ENCODE assay signal across 15 cellular contexts in the genomic region with DNA sequence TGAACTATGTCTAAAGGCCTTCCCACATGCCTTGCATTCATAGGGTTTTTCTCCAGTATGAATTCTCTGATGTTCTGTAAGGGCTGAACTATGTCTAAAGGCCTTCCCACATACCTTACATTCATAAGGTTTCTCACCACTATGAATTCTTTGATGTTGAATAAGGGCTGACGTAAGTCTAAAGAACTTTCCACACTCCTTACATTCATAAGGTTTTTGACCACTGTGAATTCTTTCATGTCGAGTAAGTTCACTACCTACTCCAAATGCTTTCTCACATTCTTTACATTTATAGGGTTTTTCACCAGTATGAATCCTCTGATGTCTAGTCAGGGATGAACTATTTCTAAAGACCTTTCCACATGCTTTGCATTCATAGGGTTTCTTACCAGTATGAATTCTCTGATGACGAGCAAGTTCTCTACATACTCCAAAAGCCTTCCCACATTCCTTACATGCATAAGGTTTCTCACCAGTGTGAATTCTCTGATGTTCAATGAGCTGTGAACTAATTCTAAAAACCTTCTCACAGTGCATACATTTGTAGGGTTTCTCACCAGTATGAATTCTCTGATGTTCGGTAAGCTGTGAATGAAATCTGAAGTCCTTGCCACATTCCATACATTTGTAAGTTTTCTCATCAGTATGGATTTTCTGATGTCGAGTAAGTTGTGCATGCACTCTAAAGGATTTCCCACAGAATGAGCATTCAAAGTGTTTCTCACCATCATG. TPM values are rescaled to one million over a fixed set of nuclear protein-coding genes. Genes with fewer than 3 reads are reported as not detected.
DNase-seq lines count a peak whose midpoint lies in the region; ATAC-seq and TF ChIP-seq lines count a peak whose summit lies in the region.
"Had no signal": no experiment of that assay in that cellular context is flagged by ENCODE, and none has a peak within 500 bp of the region (broad histone marks: within the 10 kb centered on the region; RNA-seq: fewer than 3 reads in every experiment).

No MANE protein-coding gene starts in this region.

- H3K4me2 ChIP-seq in smooth muscle cell: no peak overlapping the region

- no peaks in the 10 kb centered on the region for H3K79me2 ChIP-seq in smooth muscle cell (ENCODE audit: low read depth)

- no peaks in the 10 kb centered on the region for H3K4me1 Mint-ChIP-seq in MCF 10A (ENCODE audit: insufficient read depth, unreplicated experiment)
- no peaks in the 10 kb centered on the region for H3K4me1 Mint-ChIP-seq in endothelial cell (ENCODE audit: unreplicated experiment)
- H3K4me1 Mint-ChIP-seq: nephron had no signal

- H3K4me1 ChIP-seq in breast epithelium (no peaks in the 10 kb centered on the region), Panc1 (ENCODE audit: control insufficient read depth, insufficient read depth, low read length) (no peaks in the 10 kb centered on the region), smooth muscle cell (ENCODE audit: low read depth) (no peaks in the 10 kb centered on the region)
- H3K4me1 ChIP-seq: uterus had no signal

- H3K27me3 Mint-ChIP-seq in MCF 10A (ENCODE audit: insufficient read depth, unreplicated experiment) (no peaks in the 10 kb centered on the region), endothelial cell (ENCODE audit: unreplicated experiment) (peaks cover 3% of the 10 kb centered on the region)
- H3K27me3 Mint-ChIP-seq: activated CD4-positive, alpha-beta memory T cell treated with anti-CD3 and anti-CD28 coated beads for 36 hours; effector memory CD8-positive, alpha-beta T cell had no signal

- no peaks in the 10 kb centered on the region for H4K20me1 ChIP-seq in smooth muscle cell (ENCODE audit: low read depth)

- no peak for ATAC-seq in Panc1
- ATAC-seq in left colon: no peak
- ATAC-seq in GM18519 (IDR thresholded peaks at IDR 0.05; ENCODE audit: low FRiP score, unreplicated experiment): no peak
- ATAC-seq: effector memory CD8-positive, alpha-beta T cell had no signal

- CTCF ChIA-PET in MCF 10A (lab: Yijun Ruan, JAX): interaction anchor here (0.6 to 0.9 kb wide), 2 partner anchors 23 to 43 kb away, joined by 3 read pairs; no protein-coding TSS in a partner anchor
- CTCF ChIA-PET in Panc1 (lab: Charles Lee): no interaction called here

- no peak overlapping the region for H3K4me3 ChIP-seq in breast epithelium
- H3K4me3 ChIP-seq in Panc1 (ENCODE audit: low read depth in 2 of 2, low read length in 2 of 2): no peak overlapping the region
- H3K4me3 ChIP-seq in smooth muscle cell: peak overlapping the region; percentile 5
- H3K4me3 ChIP-seq: uterus had no signal

- H3K36me3 Mint-ChIP-seq in MCF 10A (ENCODE audit: insufficient read depth, unreplicated experiment): peaks cover 88% of the 10 kb centered on the region
- H3K36me3 Mint-ChIP-seq in endothelial cell (ENCODE audit: low read depth, unreplicated experiment): peaks cover 94% of the 10 kb centered on the region

- peaks cover 15% of the 10 kb centered on the region for H3F3A ChIP-seq in smooth muscle cell (ENCODE audit: low read depth)

- BruUV-seq in MCF 10A (replicated peaks; lab: Mats Ljungman, UMichigan) (no TSS peak), Panc1 (replicated peaks; lab: Mats Ljungman, UMichigan) (TSS peak; percentile 19)

- in situ Hi-C loops in Panc1 (cut with HindIII; ENCODE audit: low pct_unique_long_range_greater_than_20kb, low sequenced_read_pairs): no loop called here

- H3K9me3 Mint-ChIP-seq in MCF 10A (ENCODE audit: unreplicated experiment) (peaks cover 46% of the 10 kb centered on the region), endothelial cell (ENCODE audit: unreplicated experiment) (peaks cover 71% of the 10 kb centered on the region)

- no peak for TF ChIP-seq POLR2A in breast epithelium (IDR thresholded peaks at IDR 0.05)

- H2AFZ ChIP-seq in smooth muscle cell (ENCODE audit: low read depth): no peak overlapping the region

- H3K27ac Mint-ChIP-seq in MCF 10A (ENCODE audit: low read depth, unreplicated experiment) (no peak overlapping the region), endothelial cell (ENCODE audit: unreplicated experiment) (no peak overlapping the region)
- H3K27ac Mint-ChIP-seq: activated CD4-positive, alpha-beta memory T cell treated with anti-CD3 and anti-CD28 coated beads for 36 hours; effector memory CD8-positive, alpha-beta T cell; nephron; T-helper 2 cell treated with Interferon-gamma antibody and Interleukin-4, amounts not matched to agents 5 μg/mL and 100 μg/mL, for 36 hours had no signal

- H3K4me3 Mint-ChIP-seq in MCF 10A (ENCODE audit: unreplicated experiment) (no peak overlapping the region), endothelial cell (ENCODE audit: unreplicated experiment) (peak overlapping the region; percentile 67)
- H3K4me3 Mint-ChIP-seq: activated CD4-positive, alpha-beta memory T cell treated with anti-CD3 and anti-CD28 coated beads for 36 hours; effector memory CD8-positive, alpha-beta T cell; nephron; T-helper 2 cell treated with Interferon-gamma antibody and Interleukin-4, amounts not matched to agents 5 μg/mL and 100 μg/mL, for 36 hours had no signal

- TF ChIP-seq CTCF in MCF 10A (IDR thresholded peaks at IDR 0.05; ENCODE audit: unreplicated experiment) (no peak), breast epithelium (IDR thresholded peaks at IDR 0.05) (no peak), Panc1 (IDR thresholded peaks at IDR 0.05) (no peak), endothelial cell (IDR thresholded peaks at IDR 0.05; ENCODE audit: unreplicated experiment) (no peak), smooth muscle cell (IDR thresholded peaks at IDR 0.05; ENCODE audit: borderline replicate concordance, insufficient read depth, poor library complexity, severe bottlenecking) (no peak)

- no peak overlapping the region for H3K9ac ChIP-seq in smooth muscle cell (ENCODE audit: low read depth)

- peaks cover 72% of the 10 kb centered on the region for H3K36me3 ChIP-seq in breast epithelium
- peaks cover 15% of the 10 kb centered on the region; the same call in 1 of the 2 replicates for H3K36me3 ChIP-seq in Panc1 (ENCODE audit: control insufficient read depth, insufficient read depth, low read length)
- H3K36me3 ChIP-seq in smooth muscle cell (ENCODE audit: low read depth): peaks cover 97% of the 10 kb centered on the region

- no peaks in the 10 kb centered on the region for H3K27me3 ChIP-seq in breast epithelium
- H3K27me3 ChIP-seq in Panc1 (ENCODE audit: control insufficient read depth, insufficient read depth, low read length): no peaks in the 10 kb centered on the region
- no peaks in the 10 kb centered on the region for H3K27me3 ChIP-seq in smooth muscle cell (ENCODE audit: low read depth)
- H3K27me3 ChIP-seq: uterus had no signal

- H3K27ac ChIP-seq in breast epithelium (no peak overlapping the region), Panc1 (ENCODE audit: low read length) (no peak overlapping the region), smooth muscle cell (ENCODE audit: low read depth) (no peak overlapping the region)
- H3K27ac ChIP-seq: uterus had no signal

- POLR2A ChIA-PET in MCF 10A (lab: Yijun Ruan, JAX) (interaction anchor here (0.9 kb wide), 1 partner anchor 19 kb away, joined by 4 read pairs; a partner anchor contains a TSS), Panc1 (lab: Charles Lee) (no interaction called here)

- H3K9me3 ChIP-seq in breast epithelium (peaks cover 80 to 100% of the 10 kb centered on the region in 2 donors), Panc1 (ENCODE audit: control insufficient read depth, insufficient read depth, low read depth, low read length) (peaks cover 97% of the 10 kb centered on the region), smooth muscle cell (replicated peaks; ENCODE audit: low read depth) (peaks cover 100% of the 10 kb centered on the region)

- DNase-seq in MCF 10A (ENCODE audit: unreplicated experiment) (peak; percentile 20), breast epithelium (ENCODE audit: low spot score in 2 of 2) (no peak), Panc1 (ENCODE audit: low read depth, low spot score) (no peak), endothelial cell (ENCODE audit: low spot score) (no peak), smooth muscle cell (lab: John Stamatoyannopoulos, UW; ENCODE audit: unreplicated experiment) (no peak), NCI-H128 (lab: John Stamatoyannopoulos, UW; ENCODE audit: unreplicated experiment) (no peak), left colon (no peak)
- DNase-seq: activated CD4-positive, alpha-beta memory T cell treated with anti-CD3 and anti-CD28 coated beads for 36 hours; effector memory CD8-positive, alpha-beta T cell; stimulated activated CD4-positive, alpha-beta T cell treated with anti-CD3 and anti-CD28 coated beads, Interleukin-4, amount 100 ng/mL, for 4 hours; stimulated activated naive CD4-positive, alpha-beta T cell treated with Interleukin-2 at 50 U/mL for 16 hours; uterus had no signal

- 94% methylated on average over 5 of the region's 5 CpGs for WGBS in smooth muscle cell (ENCODE audit: low lambda C conversion rate)

- intact Hi-C loops in MCF 10A (cut with micrococcal nuclease): no loop called here
- intact Hi-C loops in breast epithelium (cut with DNase I; ENCODE audit: low total_unique reads): no loop called here
- intact Hi-C loops in Panc1 (cut with micrococcal nuclease; ENCODE audit: unreplicated experiment): no loop called here
- intact Hi-C loops in left colon (cut with DNase I, micrococcal nuclease): no loop called here

RNA-seq across cellular contexts. Expression of a gene that starts 19.1 kb away (rescaled TPM):
- total RNA-seq in MCF 10A (2022): 13.8 and 14.5 TPM in 2 replicates
- total RNA-seq in breast epithelium: 10 to 100 TPM in 2 of 3 donors, 1 to 10 TPM in 1; 9.1 to 35.6 (median 22.0) TPM
- total RNA-seq in Panc1 (2021; ENCODE audit: unreplicated experiment): 25.2 TPM
- polyA plus RNA-seq in Panc1 (2012; ENCODE audit: insufficient read length): 6.6 TPM
- 20.6 TPM for total RNA-seq in endothelial cell (ENCODE audit: unreplicated experiment)
- total RNA-seq in smooth muscle cell: 25.3 and 40.3 TPM in 2 replicates
- polyA plus RNA-seq in smooth muscle cell: 7.6 and 8.0 TPM in 2 replicates
- total RNA-seq in left colon: 1 to 10 TPM; 6.6 to 7.2 TPM

RNA-seq across cellular contexts. Expression of a gene that starts 25.9 kb away (rescaled TPM):
- total RNA-seq in MCF 10A (2022) (11.4 and 12.8 TPM in 2 replicates), breast epithelium (10 to 100 TPM in 2 of 3 donors, 1 to 10 TPM in 1; 8.2 to 20.3 (median 14.7) TPM), Panc1 (2021; ENCODE audit: unreplicated experiment) (15.6 TPM), endothelial cell (ENCODE audit: unreplicated experiment) (19.0 TPM), smooth muscle cell (9.3 and 10.0 TPM in 2 replicates), left colon (1 to 10 TPM; 4.8 to 4.9 TPM)
- polyA plus RNA-seq in Panc1 (2012; ENCODE audit: insufficient read length): 2.7 TPM
- polyA plus RNA-seq in smooth muscle cell: 2.9 and 3.5 TPM in 2 replicates

RNA-seq across cellular contexts. Expression of a gene that starts 57.8 kb away (rescaled TPM):
- total RNA-seq in MCF 10A (2022) (3.9 and 6.6 TPM in 2 replicates), breast epithelium (10 to 100 TPM; 10.2 to 14.7 (median 11.4) TPM), Panc1 (2021; ENCODE audit: unreplicated experiment) (19.5 TPM), endothelial cell (ENCODE audit: unreplicated experiment) (10.4 TPM), smooth muscle cell (6.9 and 9.8 TPM in 2 replicates), left colon (1 to 10 TPM; 5.7 to 6.8 TPM)
- 7.4 TPM for polyA plus RNA-seq in Panc1 (2012; ENCODE audit: insufficient read length)
- 3.5 and 4.6 TPM in 2 replicates for polyA plus RNA-seq in smooth muscle cell

RNA-seq across cellular contexts. Expression of a gene that starts 57.9 kb away (rescaled TPM):
- total RNA-seq in MCF 10A (2022) (0.51 and 0.81 TPM in 2 replicates), breast epithelium (10 to 100 TPM in 1 of 3 donors, 1 to 10 TPM in 2; 2.6 to 13.0 (median 6.6) TPM), Panc1 (2021; ENCODE audit: unreplicated experiment) (1.6 TPM), endothelial cell (ENCODE audit: unreplicated experiment) (12.5 TPM), smooth muscle cell (6.0 and 8.9 TPM in 2 replicates), left colon (1 to 10 TPM in 1 of 2 donors, under 1 TPM in 1; 0.49 to 1.5 TPM)
- 0.80 TPM for polyA plus RNA-seq in Panc1 (2012; ENCODE audit: insufficient read length)
- 3.0 and 3.5 TPM in 2 replicates for polyA plus RNA-seq in smooth muscle cell
